17 cellular contexts compared by ENCODE assay signal in the genomic region with DNA sequence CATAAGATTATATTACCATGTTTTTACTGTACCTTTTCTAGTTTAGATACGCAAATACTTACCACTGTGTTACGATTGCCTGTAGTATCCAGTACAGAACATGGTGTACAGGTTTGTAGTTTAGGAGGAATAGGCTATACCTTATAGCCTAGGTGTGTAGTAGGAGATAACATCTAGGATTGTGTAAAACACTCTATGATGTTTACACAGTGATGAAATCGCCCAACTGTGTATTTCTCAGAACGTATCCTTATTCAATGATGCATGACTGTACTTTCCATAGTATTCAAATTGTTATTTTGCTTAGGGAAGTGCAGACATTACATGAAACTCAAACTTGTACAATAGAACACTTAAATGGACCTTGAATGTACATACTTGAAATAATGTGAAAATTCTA.
A peak's percentile ranks its signal among the peaks of the same experiment; 100 is the strongest.
DNase-seq lines count a peak whose midpoint lies in the region; ATAC-seq and TF ChIP-seq lines count a peak whose summit lies in the region.
"Had no signal": no experiment of that assay in that cellular context is flagged by ENCODE, and none has a peak within 500 bp of the region (broad histone marks: within the 10 kb centered on the region; RNA-seq: fewer than 3 reads in every experiment).

No MANE protein-coding gene starts in this region.

- H2AFZ ChIP-seq in hepatocyte: no peak overlapping the region

- H3K27me3 ChIP-seq in hepatocyte: no peaks in the 10 kb centered on the region
- H3K27me3 ChIP-seq: BE2C, MG63 had no signal

- no peak overlapping the region for H3K4me2 ChIP-seq in hepatocyte

- no peaks in the 10 kb centered on the region for H3K79me2 ChIP-seq in hepatocyte

- H3K9me2 ChIP-seq in hepatocyte (replicated peaks; ENCODE audit: insufficient read depth): no peaks in the 10 kb centered on the region

- H3K4me3 ChIP-seq in hepatocyte: no peak overlapping the region
- H3K4me3 ChIP-seq: MG63 had no signal

- peaks cover 4% of the 10 kb centered on the region for H3K9me3 ChIP-seq in hepatocyte (ENCODE audit: low read depth)
- H3K9me3 ChIP-seq: BE2C had no signal

- H3K4me1 ChIP-seq in hepatocyte (ENCODE audit: insufficient read depth): no peaks in the 10 kb centered on the region
- H3K4me1 ChIP-seq: BE2C had no signal

- no peak for TF ChIP-seq CTCF in hepatocyte (IDR thresholded peaks at IDR 0.05; ENCODE audit: poor library complexity)

- no peak overlapping the region for H3K27ac ChIP-seq in hepatocyte
- H3K27ac ChIP-seq: HL-60 had no signal

- ATAC-seq in HG02610 (IDR thresholded peaks at IDR 0.05; ENCODE audit: unreplicated experiment): no peak

- 77% methylated on average over 4 of the region's 4 CpGs for WGBS in hepatocyte (ENCODE audit: low lambda C conversion rate, missing lambda C conversion rate)

- H4K20me1 ChIP-seq in hepatocyte (ENCODE audit: insufficient read depth, poor library complexity, severe bottlenecking): no peaks in the 10 kb centered on the region

- peak; percentile 7 for DNase-seq in Caki2 (ENCODE audit: low read depth)
- peak; percentile 92 for DNase-seq in DMS53 treated with DMSO at 0.1 percent for 48 hours (lab: John Stamatoyannopoulos, UW; ENCODE audit: unreplicated experiment)
- peak; percentile 17 for DNase-seq in NCI-H748 treated with DMSO at 0.1 percent for 48 hours (lab: John Stamatoyannopoulos, UW)
- DNase-seq in kidney tubule cell (ENCODE audit: low spot score): peak; percentile 10
- DNase-seq in kidney glomerular epithelial cell (lab: John Stamatoyannopoulos, UW): no peak
- no peak for DNase-seq in hepatocyte (ENCODE audit: low spot score)
- DNase-seq: BE2C; CD4-positive, alpha-beta memory T cell; EL; HFFc6; KG1; MG63; NCI-H1092 treated with DMSO at 0.1 percent for 48 hours; NCI-H2227 treated with DMSO at 0.1 percent for 48 hours; SIG-M5 had no signal

- H3K36me3 ChIP-seq in hepatocyte (replicated peaks; ENCODE audit: insufficient read depth, low read depth): no peaks in the 10 kb centered on the region
- H3K36me3 ChIP-seq: BE2C, MG63 had no signal

- in situ Hi-C loops in Caki2 (cut with HindIII; ENCODE audit: low pct_unique_long_range_greater_than_20kb, low sequenced_read_pairs): no loop called here

Comparison
In these comparisons a context has a peak if more than half of its experiments do, and no peak if none do; other contexts are left out.
1. DNase-seq: peak in Caki2 (single experiment), DMS53 treated with DMSO at 0.1 percent for 48 hours (single experiment), NCI-H748 treated with DMSO at 0.1 percent for 48 hours (single experiment) and kidney tubule cell (single experiment); none in kidney glomerular epithelial cell (single experiment) and hepatocyte (single experiment).